Comparison of ENCODE assay signal across 1 cellular context in the genomic region with DNA sequence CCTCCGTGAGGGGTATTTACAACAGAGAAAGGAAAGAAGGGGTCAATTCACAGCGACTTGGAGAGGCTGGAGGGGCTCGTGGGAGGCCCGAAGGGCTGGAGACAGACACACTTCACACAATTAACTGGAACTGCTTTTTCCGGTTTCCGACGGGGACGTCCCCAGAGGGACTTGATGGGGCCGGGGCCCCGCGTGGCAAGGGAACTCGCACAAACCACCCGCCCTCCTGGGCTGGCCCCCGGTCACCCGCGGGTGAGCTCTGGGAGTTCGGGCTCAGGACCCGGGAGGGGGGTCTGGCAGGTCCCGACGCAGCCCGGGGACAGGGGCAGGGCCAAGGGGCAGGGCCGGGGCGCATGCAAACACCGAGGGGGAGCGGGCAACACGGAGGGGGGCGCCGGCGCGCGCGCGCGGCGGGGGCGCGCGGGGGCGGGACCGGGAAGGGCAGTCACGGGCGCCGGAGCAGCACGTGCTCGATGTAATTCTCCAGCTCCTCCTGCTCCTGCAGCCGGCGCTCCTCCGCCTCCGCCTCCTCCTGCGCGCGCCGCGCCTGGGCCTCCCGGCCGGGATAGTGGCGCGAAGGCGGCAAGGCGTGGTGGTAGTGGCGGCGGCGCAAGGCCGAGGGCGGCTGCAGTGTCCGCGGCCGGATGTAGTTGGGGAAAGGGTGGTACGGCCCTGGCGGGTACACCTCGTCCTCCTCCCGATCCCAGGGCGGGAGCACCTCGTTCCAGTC.
A peak's percentile ranks its signal among the peaks of the same experiment; 100 is the strongest.
TF ChIP-seq lines count a peak whose summit lies in the region.

No MANE protein-coding gene starts in this region.

TF ChIP-seq in K562, 482 proteins besides CTCF, POLR2A, EP300 and RAD21 (continued from another document and continues in another):
- TF ChIP-seq, protein P1, sequence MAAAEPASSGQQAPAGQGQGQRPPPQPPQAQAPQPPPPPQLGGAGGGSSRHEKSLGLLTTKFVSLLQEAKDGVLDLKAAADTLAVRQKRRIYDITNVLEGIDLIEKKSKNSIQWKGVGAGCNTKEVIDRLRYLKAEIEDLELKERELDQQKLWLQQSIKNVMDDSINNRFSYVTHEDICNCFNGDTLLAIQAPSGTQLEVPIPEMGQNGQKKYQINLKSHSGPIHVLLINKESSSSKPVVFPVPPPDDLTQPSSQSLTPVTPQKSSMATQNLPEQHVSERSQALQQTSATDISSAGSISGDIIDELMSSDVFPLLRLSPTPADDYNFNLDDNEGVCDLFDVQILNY (CRISPR knock-in tag; IDR thresholded peaks at IDR 0.05) = no peak
- TF ChIP-seq, protein P2, sequence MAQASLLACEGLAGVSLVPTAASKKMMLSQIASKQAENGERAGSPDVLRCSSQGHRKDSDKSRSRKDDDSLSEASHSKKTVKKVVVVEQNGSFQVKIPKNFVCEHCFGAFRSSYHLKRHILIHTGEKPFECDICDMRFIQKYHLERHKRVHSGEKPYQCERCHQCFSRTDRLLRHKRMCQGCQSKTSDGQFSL (CRISPR knock-in tag; IDR thresholded peaks at IDR 0.05) = no peak
- TF ChIP-seq, protein P2 (tag; IDR thresholded peaks at IDR 0.05) = no peak
- TF ChIP-seq ZFPM2 (CRISPR knock-in tag; IDR thresholded peaks at IDR 0.05) = no peak
- TF ChIP-seq, protein P3, sequence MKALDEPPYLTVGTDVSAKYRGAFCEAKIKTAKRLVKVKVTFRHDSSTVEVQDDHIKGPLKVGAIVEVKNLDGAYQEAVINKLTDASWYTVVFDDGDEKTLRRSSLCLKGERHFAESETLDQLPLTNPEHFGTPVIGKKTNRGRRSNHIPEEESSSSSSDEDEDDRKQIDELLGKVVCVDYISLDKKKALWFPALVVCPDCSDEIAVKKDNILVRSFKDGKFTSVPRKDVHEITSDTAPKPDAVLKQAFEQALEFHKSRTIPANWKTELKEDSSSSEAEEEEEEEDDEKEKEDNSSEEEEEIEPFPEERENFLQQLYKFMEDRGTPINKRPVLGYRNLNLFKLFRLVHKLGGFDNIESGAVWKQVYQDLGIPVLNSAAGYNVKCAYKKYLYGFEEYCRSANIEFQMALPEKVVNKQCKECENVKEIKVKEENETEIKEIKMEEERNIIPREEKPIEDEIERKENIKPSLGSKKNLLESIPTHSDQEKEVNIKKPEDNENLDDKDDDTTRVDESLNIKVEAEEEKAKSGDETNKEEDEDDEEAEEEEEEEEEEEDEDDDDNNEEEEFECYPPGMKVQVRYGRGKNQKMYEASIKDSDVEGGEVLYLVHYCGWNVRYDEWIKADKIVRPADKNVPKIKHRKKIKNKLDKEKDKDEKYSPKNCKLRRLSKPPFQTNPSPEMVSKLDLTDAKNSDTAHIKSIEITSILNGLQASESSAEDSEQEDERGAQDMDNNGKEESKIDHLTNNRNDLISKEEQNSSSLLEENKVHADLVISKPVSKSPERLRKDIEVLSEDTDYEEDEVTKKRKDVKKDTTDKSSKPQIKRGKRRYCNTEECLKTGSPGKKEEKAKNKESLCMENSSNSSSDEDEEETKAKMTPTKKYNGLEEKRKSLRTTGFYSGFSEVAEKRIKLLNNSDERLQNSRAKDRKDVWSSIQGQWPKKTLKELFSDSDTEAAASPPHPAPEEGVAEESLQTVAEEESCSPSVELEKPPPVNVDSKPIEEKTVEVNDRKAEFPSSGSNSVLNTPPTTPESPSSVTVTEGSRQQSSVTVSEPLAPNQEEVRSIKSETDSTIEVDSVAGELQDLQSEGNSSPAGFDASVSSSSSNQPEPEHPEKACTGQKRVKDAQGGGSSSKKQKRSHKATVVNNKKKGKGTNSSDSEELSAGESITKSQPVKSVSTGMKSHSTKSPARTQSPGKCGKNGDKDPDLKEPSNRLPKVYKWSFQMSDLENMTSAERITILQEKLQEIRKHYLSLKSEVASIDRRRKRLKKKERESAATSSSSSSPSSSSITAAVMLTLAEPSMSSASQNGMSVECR (CRISPR knock-in tag; IDR thresholded peaks at IDR 0.05) = peak; percentile 66; the same call in 1 of the 2 replicates
- TF ChIP-seq RCOR1 (IDR thresholded peaks at IDR 0.05; ENCODE audit: borderline replicate concordance in 1 of 2, low read depth in 2 of 2, low read length in 2 of 2) = no peak
- TF ChIP-seq ZNF239 (CRISPR knock-in tag; IDR thresholded peaks at IDR 0.05) = no peak
- no peak for TF ChIP-seq U2AF2 (optimal IDR thresholded peaks at IDR 0.05; ENCODE audit: low read depth, low read length)
- TF ChIP-seq, protein P4, sequence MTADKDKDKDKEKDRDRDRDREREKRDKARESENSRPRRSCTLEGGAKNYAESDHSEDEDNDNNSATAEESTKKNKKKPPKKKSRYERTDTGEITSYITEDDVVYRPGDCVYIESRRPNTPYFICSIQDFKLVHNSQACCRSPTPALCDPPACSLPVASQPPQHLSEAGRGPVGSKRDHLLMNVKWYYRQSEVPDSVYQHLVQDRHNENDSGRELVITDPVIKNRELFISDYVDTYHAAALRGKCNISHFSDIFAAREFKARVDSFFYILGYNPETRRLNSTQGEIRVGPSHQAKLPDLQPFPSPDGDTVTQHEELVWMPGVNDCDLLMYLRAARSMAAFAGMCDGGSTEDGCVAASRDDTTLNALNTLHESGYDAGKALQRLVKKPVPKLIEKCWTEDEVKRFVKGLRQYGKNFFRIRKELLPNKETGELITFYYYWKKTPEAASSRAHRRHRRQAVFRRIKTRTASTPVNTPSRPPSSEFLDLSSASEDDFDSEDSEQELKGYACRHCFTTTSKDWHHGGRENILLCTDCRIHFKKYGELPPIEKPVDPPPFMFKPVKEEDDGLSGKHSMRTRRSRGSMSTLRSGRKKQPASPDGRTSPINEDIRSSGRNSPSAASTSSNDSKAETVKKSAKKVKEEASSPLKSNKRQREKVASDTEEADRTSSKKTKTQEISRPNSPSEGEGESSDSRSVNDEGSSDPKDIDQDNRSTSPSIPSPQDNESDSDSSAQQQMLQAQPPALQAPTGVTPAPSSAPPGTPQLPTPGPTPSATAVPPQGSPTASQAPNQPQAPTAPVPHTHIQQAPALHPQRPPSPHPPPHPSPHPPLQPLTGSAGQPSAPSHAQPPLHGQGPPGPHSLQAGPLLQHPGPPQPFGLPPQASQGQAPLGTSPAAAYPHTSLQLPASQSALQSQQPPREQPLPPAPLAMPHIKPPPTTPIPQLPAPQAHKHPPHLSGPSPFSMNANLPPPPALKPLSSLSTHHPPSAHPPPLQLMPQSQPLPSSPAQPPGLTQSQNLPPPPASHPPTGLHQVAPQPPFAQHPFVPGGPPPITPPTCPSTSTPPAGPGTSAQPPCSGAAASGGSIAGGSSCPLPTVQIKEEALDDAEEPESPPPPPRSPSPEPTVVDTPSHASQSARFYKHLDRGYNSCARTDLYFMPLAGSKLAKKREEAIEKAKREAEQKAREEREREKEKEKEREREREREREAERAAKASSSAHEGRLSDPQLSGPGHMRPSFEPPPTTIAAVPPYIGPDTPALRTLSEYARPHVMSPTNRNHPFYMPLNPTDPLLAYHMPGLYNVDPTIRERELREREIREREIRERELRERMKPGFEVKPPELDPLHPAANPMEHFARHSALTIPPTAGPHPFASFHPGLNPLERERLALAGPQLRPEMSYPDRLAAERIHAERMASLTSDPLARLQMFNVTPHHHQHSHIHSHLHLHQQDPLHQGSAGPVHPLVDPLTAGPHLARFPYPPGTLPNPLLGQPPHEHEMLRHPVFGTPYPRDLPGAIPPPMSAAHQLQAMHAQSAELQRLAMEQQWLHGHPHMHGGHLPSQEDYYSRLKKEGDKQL (CRISPR knock-in tag; IDR thresholded peaks at IDR 0.05; ENCODE audit: borderline replicate concordance) = no peak
- TF ChIP-seq, protein P5, sequence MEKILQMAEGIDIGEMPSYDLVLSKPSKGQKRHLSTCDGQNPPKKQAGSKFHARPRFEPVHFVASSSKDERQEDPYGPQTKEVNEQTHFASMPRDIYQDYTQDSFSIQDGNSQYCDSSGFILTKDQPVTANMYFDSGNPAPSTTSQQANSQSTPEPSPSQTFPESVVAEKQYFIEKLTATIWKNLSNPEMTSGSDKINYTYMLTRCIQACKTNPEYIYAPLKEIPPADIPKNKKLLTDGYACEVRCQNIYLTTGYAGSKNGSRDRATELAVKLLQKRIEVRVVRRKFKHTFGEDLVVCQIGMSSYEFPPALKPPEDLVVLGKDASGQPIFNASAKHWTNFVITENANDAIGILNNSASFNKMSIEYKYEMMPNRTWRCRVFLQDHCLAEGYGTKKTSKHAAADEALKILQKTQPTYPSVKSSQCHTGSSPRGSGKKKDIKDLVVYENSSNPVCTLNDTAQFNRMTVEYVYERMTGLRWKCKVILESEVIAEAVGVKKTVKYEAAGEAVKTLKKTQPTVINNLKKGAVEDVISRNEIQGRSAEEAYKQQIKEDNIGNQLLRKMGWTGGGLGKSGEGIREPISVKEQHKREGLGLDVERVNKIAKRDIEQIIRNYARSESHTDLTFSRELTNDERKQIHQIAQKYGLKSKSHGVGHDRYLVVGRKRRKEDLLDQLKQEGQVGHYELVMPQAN (IDR thresholded peaks at IDR 0.05; ENCODE audit: borderline replicate concordance) = no peak
- TF ChIP-seq, protein P6, sequence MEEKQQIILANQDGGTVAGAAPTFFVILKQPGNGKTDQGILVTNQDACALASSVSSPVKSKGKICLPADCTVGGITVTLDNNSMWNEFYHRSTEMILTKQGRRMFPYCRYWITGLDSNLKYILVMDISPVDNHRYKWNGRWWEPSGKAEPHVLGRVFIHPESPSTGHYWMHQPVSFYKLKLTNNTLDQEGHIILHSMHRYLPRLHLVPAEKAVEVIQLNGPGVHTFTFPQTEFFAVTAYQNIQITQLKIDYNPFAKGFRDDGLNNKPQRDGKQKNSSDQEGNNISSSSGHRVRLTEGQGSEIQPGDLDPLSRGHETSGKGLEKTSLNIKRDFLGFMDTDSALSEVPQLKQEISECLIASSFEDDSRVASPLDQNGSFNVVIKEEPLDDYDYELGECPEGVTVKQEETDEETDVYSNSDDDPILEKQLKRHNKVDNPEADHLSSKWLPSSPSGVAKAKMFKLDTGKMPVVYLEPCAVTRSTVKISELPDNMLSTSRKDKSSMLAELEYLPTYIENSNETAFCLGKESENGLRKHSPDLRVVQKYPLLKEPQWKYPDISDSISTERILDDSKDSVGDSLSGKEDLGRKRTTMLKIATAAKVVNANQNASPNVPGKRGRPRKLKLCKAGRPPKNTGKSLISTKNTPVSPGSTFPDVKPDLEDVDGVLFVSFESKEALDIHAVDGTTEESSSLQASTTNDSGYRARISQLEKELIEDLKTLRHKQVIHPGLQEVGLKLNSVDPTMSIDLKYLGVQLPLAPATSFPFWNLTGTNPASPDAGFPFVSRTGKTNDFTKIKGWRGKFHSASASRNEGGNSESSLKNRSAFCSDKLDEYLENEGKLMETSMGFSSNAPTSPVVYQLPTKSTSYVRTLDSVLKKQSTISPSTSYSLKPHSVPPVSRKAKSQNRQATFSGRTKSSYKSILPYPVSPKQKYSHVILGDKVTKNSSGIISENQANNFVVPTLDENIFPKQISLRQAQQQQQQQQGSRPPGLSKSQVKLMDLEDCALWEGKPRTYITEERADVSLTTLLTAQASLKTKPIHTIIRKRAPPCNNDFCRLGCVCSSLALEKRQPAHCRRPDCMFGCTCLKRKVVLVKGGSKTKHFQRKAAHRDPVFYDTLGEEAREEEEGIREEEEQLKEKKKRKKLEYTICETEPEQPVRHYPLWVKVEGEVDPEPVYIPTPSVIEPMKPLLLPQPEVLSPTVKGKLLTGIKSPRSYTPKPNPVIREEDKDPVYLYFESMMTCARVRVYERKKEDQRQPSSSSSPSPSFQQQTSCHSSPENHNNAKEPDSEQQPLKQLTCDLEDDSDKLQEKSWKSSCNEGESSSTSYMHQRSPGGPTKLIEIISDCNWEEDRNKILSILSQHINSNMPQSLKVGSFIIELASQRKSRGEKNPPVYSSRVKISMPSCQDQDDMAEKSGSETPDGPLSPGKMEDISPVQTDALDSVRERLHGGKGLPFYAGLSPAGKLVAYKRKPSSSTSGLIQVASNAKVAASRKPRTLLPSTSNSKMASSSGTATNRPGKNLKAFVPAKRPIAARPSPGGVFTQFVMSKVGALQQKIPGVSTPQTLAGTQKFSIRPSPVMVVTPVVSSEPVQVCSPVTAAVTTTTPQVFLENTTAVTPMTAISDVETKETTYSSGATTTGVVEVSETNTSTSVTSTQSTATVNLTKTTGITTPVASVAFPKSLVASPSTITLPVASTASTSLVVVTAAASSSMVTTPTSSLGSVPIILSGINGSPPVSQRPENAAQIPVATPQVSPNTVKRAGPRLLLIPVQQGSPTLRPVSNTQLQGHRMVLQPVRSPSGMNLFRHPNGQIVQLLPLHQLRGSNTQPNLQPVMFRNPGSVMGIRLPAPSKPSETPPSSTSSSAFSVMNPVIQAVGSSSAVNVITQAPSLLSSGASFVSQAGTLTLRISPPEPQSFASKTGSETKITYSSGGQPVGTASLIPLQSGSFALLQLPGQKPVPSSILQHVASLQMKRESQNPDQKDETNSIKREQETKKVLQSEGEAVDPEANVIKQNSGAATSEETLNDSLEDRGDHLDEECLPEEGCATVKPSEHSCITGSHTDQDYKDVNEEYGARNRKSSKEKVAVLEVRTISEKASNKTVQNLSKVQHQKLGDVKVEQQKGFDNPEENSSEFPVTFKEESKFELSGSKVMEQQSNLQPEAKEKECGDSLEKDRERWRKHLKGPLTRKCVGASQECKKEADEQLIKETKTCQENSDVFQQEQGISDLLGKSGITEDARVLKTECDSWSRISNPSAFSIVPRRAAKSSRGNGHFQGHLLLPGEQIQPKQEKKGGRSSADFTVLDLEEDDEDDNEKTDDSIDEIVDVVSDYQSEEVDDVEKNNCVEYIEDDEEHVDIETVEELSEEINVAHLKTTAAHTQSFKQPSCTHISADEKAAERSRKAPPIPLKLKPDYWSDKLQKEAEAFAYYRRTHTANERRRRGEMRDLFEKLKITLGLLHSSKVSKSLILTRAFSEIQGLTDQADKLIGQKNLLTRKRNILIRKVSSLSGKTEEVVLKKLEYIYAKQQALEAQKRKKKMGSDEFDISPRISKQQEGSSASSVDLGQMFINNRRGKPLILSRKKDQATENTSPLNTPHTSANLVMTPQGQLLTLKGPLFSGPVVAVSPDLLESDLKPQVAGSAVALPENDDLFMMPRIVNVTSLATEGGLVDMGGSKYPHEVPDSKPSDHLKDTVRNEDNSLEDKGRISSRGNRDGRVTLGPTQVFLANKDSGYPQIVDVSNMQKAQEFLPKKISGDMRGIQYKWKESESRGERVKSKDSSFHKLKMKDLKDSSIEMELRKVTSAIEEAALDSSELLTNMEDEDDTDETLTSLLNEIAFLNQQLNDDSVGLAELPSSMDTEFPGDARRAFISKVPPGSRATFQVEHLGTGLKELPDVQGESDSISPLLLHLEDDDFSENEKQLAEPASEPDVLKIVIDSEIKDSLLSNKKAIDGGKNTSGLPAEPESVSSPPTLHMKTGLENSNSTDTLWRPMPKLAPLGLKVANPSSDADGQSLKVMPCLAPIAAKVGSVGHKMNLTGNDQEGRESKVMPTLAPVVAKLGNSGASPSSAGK (IDR thresholded peaks at IDR 0.05) = peak; percentile 90
